10 cellular contexts compared by ENCODE assay signal in genomic region chr2:216006164-216006663, GRCh38. TPM values are rescaled to one million over a fixed set of nuclear protein-coding genes. Genes with fewer than 3 reads are reported as not detected.
DNase-seq lines count a peak whose midpoint lies in the region; ATAC-seq, FAIRE-seq and TF ChIP-seq lines count a peak whose summit lies in the region.
"Had no signal": no experiment of that assay in that cellular context is flagged by ENCODE, and none has a peak within 500 bp of the region (broad histone marks: within the 10 kb centered on the region; RNA-seq: fewer than 3 reads in every experiment).

No MANE protein-coding gene starts in this region.

- RAD21 ChIA-PET in GM12878 (lab: Charles Lee; ENCODE audit: unreplicated experiment), result interaction anchor here (0.6 to 10.3 kb wide), 12 partner anchors 8 to 657 kb away, joined by 3 to 104 read pairs (median 4); partner anchors contain the start of gene MREG

- intact Hi-C loops in GM12878 (cut with micrococcal nuclease; ENCODE audit: unreplicated experiment), result no loop called here
- intact Hi-C loops in OCI-LY7 (cut with micrococcal nuclease; ENCODE audit: unreplicated experiment), result no loop called here

- H3K36me3 ChIP-seq in OCI-LY3 (replicated peaks; ENCODE audit: low read depth, low read length) (peaks cover 11% of the 10 kb centered on the region), GM12878 (ENCODE audit: control insufficient read depth in 2 of 2, insufficient read depth in 2 of 2, low read length in 1 of 2) (no peaks in the 10 kb centered on the region), OCI-LY7 (ENCODE audit: insufficient read depth, low read length) (no peaks in the 10 kb centered on the region)
- H3K36me3 ChIP-seq: Peyer's patch had no signal

- H3K4me1 Mint-ChIP-seq in memory B cell, result peaks cover 37% of the 10 kb centered on the region

- H3K9ac ChIP-seq in OCI-LY3 (ENCODE audit: low read length) (peak overlapping the region; percentile 53), GM12878 (ENCODE audit: control insufficient read depth, insufficient read depth, low read length) (peak overlapping the region; percentile 60)

- SMC1A ChIA-PET in GM12878 (lab: Charles Lee; ENCODE audit: uncharacterized antibody, unreplicated experiment), result interaction anchor here (0.6 to 7.2 kb wide), 15 partner anchors 9 to 869 kb away, joined by 3 to 80 read pairs (median 8); no protein-coding TSS in a partner anchor

- TF ChIP-seq CTCF in OCI-LY3 (IDR thresholded peaks at IDR 0.05; ENCODE audit: low read depth, low read length) (no peak), GM12878 (IDR thresholded peaks at IDR 0.05 in 2 of 3, conservative IDR thresholded peaks at IDR 0.05 in 1 of 3; ENCODE audit: control insufficient read depth in 2 of 3, extremely low read depth in 1 of 3, insufficient read depth in 1 of 3, low read depth in 3 of 3, low read length in 3 of 3) (no peak), OCI-LY7 (conservative IDR thresholded peaks at IDR 0.05; ENCODE audit: low read length) (no peak)

- peak overlapping the region; percentile 38 for H3K4me3 Mint-ChIP-seq in memory B cell

- in situ Hi-C loops in GM12878 (cut with MboI), result no loop called here

- ATAC-seq in GM18508 (IDR thresholded peaks at IDR 0.05; ENCODE audit: insufficient read depth, unreplicated experiment) (peak; percentile 29), HG02571 (IDR thresholded peaks at IDR 0.05; ENCODE audit: unreplicated experiment) (peak; percentile 42), GM12878 (peak; percentile 40), memory B cell (ENCODE audit: low read depth) (no peak)

- H3K36me3 Mint-ChIP-seq in memory B cell, result peaks cover 2% of the 10 kb centered on the region

- TF ChIP-seq RAD21 in GM12878 (IDR thresholded peaks at IDR 0.05; ENCODE audit: insufficient read depth, low read depth, low read length), result peak; percentile 3; the same call in 1 of the 2 replicates

- CTCF ChIA-PET in GM12878 (lab: Yijun Ruan, JAX), result interaction anchor here (0.6 to 10.4 kb wide), 11 partner anchors 11 to 486 kb away, joined by 3 to 138 read pairs (median 5); no protein-coding TSS in a partner anchor
- CTCF ChIA-PET in OCI-LY7 (lab: Charles Lee; ENCODE audit: unreplicated experiment), result no interaction called here

- TF ChIP-seq EP300 in GM12878 (IDR thresholded peaks at IDR 0.05; ENCODE audit: borderline replicate concordance in 1 of 2, control insufficient read depth in 1 of 2, low read depth in 2 of 2, low read length in 2 of 2), result peak in 1 of 2 experiments; percentile 60; a peak in 2 of 4 replicates

- no peak overlapping the region for H3K27ac Mint-ChIP-seq in memory B cell

- WGBS in GM12878 (ENCODE audit: insufficient coverage, insufficient replicate concordance, low lambda C conversion rate, missing lambda C conversion rate), result 2% methylated on average over 10 of the region's 10 CpGs

- H2AFZ ChIP-seq in OCI-LY3 (ENCODE audit: low read depth, low read length), result no peak overlapping the region
- H2AFZ ChIP-seq in GM12878 (ENCODE audit: control insufficient read depth, low read depth, low read length), result peak overlapping the region; percentile 22; the same call in 1 of the 2 replicates
- H2AFZ ChIP-seq in OCI-LY7 (ENCODE audit: low read length), result no peak overlapping the region

- H4K20me1 ChIP-seq in OCI-LY3 (ENCODE audit: insufficient read depth, low read length), result peaks cover 66% of the 10 kb centered on the region
- no peaks in the 10 kb centered on the region for H4K20me1 ChIP-seq in GM12878 (ENCODE audit: control insufficient read depth, insufficient read depth)
- H4K20me1 ChIP-seq in OCI-LY7 (ENCODE audit: insufficient read depth, low read length), result no peaks in the 10 kb centered on the region

- POLR2A ChIA-PET in GM12878 (lab: Charles Lee), result interaction anchor here (0.6 to 5.3 kb wide), 12 partner anchors 11 to 1011 kb away, joined by 3 to 61 read pairs (median 5); partner anchors contain the start of genes ATIC, PECR and TMEM169
- POLR2A ChIA-PET in OCI-LY7 (lab: Charles Lee), result interaction anchor here (0.6 to 1.7 kb wide), 4 partner anchors 10 to 58 kb away, joined by 3 to 7 read pairs (median 4); no protein-coding TSS in a partner anchor

- H3K4me1 ChIP-seq in OCI-LY3 (ENCODE audit: low read length), result peaks cover 78% of the 10 kb centered on the region
- peaks cover 55% of the 10 kb centered on the region for H3K4me1 ChIP-seq in GM12878 (ENCODE audit: control insufficient read depth, insufficient read depth, low read length)
- H3K4me1 ChIP-seq in OCI-LY7 (ENCODE audit: insufficient read depth, low read length, poor library complexity, severe bottlenecking), result peaks cover 10% of the 10 kb centered on the region
- H3K4me1 ChIP-seq: Peyer's patch had no signal

- peak; percentile 41; the same call in 1 of the 2 replicates for TF ChIP-seq POLR2A in GM12878 (IDR thresholded peaks at IDR 0.05; ENCODE audit: low read depth, low read length)

- H3K27me3 ChIP-seq in OCI-LY3 (ENCODE audit: low read depth, low read length) (no peaks in the 10 kb centered on the region), GM12878 (replicated peaks in 1 of 2; ENCODE audit: control insufficient read depth in 2 of 2, insufficient read depth in 2 of 2, low read length in 1 of 2) (no peaks in the 10 kb centered on the region)
- H3K27me3 ChIP-seq: Peyer's patch had no signal

- no peaks in the 10 kb centered on the region for H3K9me2 ChIP-seq in OCI-LY7 (ENCODE audit: insufficient read depth, low read length)

- DNase-seq in GM12878 (ENCODE audit: low read depth, low spot score), result peak; percentile 73
- DNase-seq in memory B cell (ENCODE audit: low spot score in 2 of 2), result no peak
- DNase-seq in SW480 (ENCODE audit: low spot score), result no peak
- DNase-seq in GF-D8 (lab: John Stamatoyannopoulos, UW), result no peak
- DNase-seq in OCI-LY7 (ENCODE audit: low spot score), result no peak

- H3K9me3 ChIP-seq in OCI-LY3 (ENCODE audit: insufficient read depth, low read length) (no peaks in the 10 kb centered on the region), GM12878 (replicated peaks; ENCODE audit: control insufficient read depth, insufficient read depth, low read length) (no peaks in the 10 kb centered on the region), OCI-LY7 (ENCODE audit: low read length) (no peaks in the 10 kb centered on the region)
- H3K9me3 ChIP-seq: Peyer's patch had no signal

- no TSS peak for BruUV-seq in GM12878 (replicated peaks; lab: Mats Ljungman, UMichigan)
- no TSS peak for BruUV-seq in OCI-LY7 (replicated peaks; lab: Mats Ljungman, UMichigan)

- H3K4me2 ChIP-seq in OCI-LY3 (ENCODE audit: low read length), result peak overlapping the region; percentile 81
- H3K4me2 ChIP-seq in GM12878 (ENCODE audit: control insufficient read depth, insufficient read depth), result peak overlapping the region; percentile 82
- no peak overlapping the region for H3K4me2 ChIP-seq in OCI-LY7 (ENCODE audit: low read length)

- H3K27ac ChIP-seq in OCI-LY3 (ENCODE audit: low read length) (peak overlapping the region; percentile 89), GM12878 (ENCODE audit: control insufficient read depth, insufficient read depth) (peak overlapping the region; percentile 90), OCI-LY7 (ENCODE audit: low read depth, low read length, poor library complexity, severe bottlenecking) (no peak overlapping the region)
- H3K27ac ChIP-seq: Peyer's patch had no signal

- H3K79me2 ChIP-seq in OCI-LY3 (ENCODE audit: low read length) (peaks cover 100% of the 10 kb centered on the region), GM12878 (ENCODE audit: control insufficient read depth, insufficient read depth, low read length) (peaks cover 84% of the 10 kb centered on the region), OCI-LY7 (ENCODE audit: insufficient read depth, low read depth, low read length) (peaks cover 2% of the 10 kb centered on the region; the same call in 1 of the 2 replicates)

- H3K4me3 ChIP-seq in OCI-LY3 (ENCODE audit: low read length) (peak overlapping the region; percentile 57), GM12878 (peak overlapping the region; percentile 61), OCI-LY7 (ENCODE audit: low read depth, low read length, poor library complexity, severe bottlenecking) (no peak overlapping the region)
- H3K4me3 ChIP-seq: Peyer's patch had no signal

- H3K9me3 Mint-ChIP-seq in memory B cell, result no peaks in the 10 kb centered on the region

- no peaks in the 10 kb centered on the region for H3K27me3 Mint-ChIP-seq in memory B cell

- FAIRE-seq in GM12878 (lab: Jason Lieb, UNC), result no peak
- FAIRE-seq: islet of Langerhans had no signal

TF ChIP-seq in GM12878, 131 proteins besides CTCF, POLR2A, EP300 and RAD21 (continues in another document):
- 0 out of 2 replicates have a peak, but pooled peaks have one; percentile 11 for TF ChIP-seq RAD51 (IDR thresholded peaks at IDR 0.05)

RNA-seq across cellular contexts. Expression of gene MREG, which starts 7.1 kb away (rescaled TPM):
- total RNA-seq in GM12878 (2013; cell fraction: nucleolus; rRNA removed), result 18.7 and 19.5 TPM in 2 replicates
- total RNA-seq in GM12878 (2014; rRNA removed) (39.0 and 40.9 TPM in 2 replicates), GM12878 (2014; rRNA removed; fragmentation: Illumina TruSeq; extraction: Trizol) (27.9 and 28.5 TPM in 2 replicates), GM12878 (2021) (45.0 and 46.3 TPM in 2 replicates), OCI-LY7 (2022) (5.3 and 5.6 TPM in 2 replicates)
- polyA plus RNA-seq in GM12878 (2011; ENCODE audit: low read depth), result 15.4 TPM
- polyA plus RNA-seq in GM12878 (2011; rRNA removed) (31.9 and 47.2 TPM in 2 replicates), GM12878 (2014; fragmentation: Illumina TruSeq; extraction: Trizol) (23.8 and 30.2 TPM in 2 replicates), GM12878 (2014; fragmentation: Nextera tagmentation; extraction: Ambion mirVana) (10 to 100 TPM; 16.8 to 21.3 TPM), GM12878 (2014; rRNA removed) (34.1 and 34.5 TPM in 2 replicates), GM12878 (2016; fragmentation: Nextera tagmentation; extraction: Ambion mirVana) (10 to 100 TPM in 1 of 2 experiments, 1 to 10 TPM in 1; 6.9 to 28.6 TPM)
- 15.6 and 17.5 TPM in 2 replicates for polyA plus RNA-seq in GM12878 (2011; cell fraction: cytosol; rRNA removed)
- polyA plus RNA-seq in GM12878 (2011; cell fraction: nucleus; rRNA removed), result 18.2 and 22.0 TPM in 2 replicates
- polyA plus RNA-seq in GM12878 (2012), result 18.6 and 22.6 TPM in 2 replicates
- 22.3 and 23.7 TPM in 2 replicates for polyA minus RNA-seq in GM12878 (2011; rRNA and poly(A)+ RNA removed)
- polyA minus RNA-seq in GM12878 (2011; cell fraction: cytosol; rRNA and poly(A)+ RNA removed), result 11.2 and 13.9 TPM in 2 replicates
- polyA minus RNA-seq in GM12878 (2011; cell fraction: nucleus; rRNA and poly(A)+ RNA removed), result 8.3 and 14.4 TPM in 2 replicates
- total RNA-seq in OCI-LY7 (2014; rRNA removed; shearing (Covaris generic)), result 9.3 and 10.8 TPM in 2 replicates
